ENCODE assay signal across 27 cellular contexts in the genomic region with DNA sequence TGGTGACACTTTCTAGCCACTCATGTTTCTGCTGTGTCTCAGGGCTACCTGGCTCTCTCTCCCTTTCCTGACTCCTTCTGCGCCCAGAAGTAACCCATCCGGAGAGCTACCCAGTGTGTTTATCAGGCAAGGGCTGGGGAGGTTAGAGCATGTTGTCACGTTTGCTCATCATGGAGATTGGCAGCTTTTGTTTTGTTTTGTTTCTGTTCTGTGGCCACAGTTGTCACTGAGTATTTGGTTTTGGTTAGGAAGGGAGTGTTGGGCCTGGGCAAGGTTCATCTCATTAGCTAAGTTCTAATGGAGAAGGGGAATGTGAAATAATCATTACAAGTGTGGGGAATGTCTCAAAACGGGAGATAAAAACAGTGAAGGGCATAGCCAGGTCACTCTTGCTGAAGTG.
"Had no signal": no experiment of that assay in that cellular context is flagged by ENCODE, and none has a peak within 500 bp of the region (broad histone marks: within the 10 kb centered on the region; RNA-seq: fewer than 3 reads in every experiment).

No MANE protein-coding gene starts in this region.

- H3K36me3 Mint-ChIP-seq: activated naive CD4-positive, alpha-beta T cell treated with anti-CD3 and anti-CD28 coated beads, Interleukin-2, amount 10 ng/mL, durations not matched to agents 7 days and 5 days; activated naive CD8-positive, alpha-beta T cell treated with anti-CD3 and anti-CD28 coated beads, Interleukin-2, amount 10 ng/mL, durations not matched to agents 7 days and 5 days had no signal

- DNase-seq: activated CD4-positive, alpha-beta memory T cell treated with anti-CD3 and anti-CD28 coated beads, Interleukin-2, amount 10 ng/mL, durations not matched to agents 7 days and 5 days; activated CD4-positive, alpha-beta T cell treated with anti-CD3 and anti-CD28 coated beads for 36 hours; activated CD4-positive, alpha-beta T cell treated with anti-CD3 and anti-CD28 coated beads, Interleukin-2, amount 50 U/mL, for 1 hour; activated gamma-delta T cell; activated naive CD4-positive, alpha-beta T cell treated with anti-CD3 and anti-CD28 coated beads, Interleukin-2, amount 10 ng/mL, durations not matched to agents 7 days and 5 days; activated naive CD8-positive, alpha-beta T cell treated with anti-CD3 and anti-CD28 coated beads, Interleukin-2, amount 10 ng/mL, durations not matched to agents 7 days and 5 days; activated T-cell treated with anti-CD3 and anti-CD28 coated beads for 4 hours; activated T-cell treated with anti-CD3 and anti-CD28 coated beads, Interleukin-2, amount 50 U/mL, for 48 hours; adrenal gland; anterior cingulate cortex; KG1; NCI-H1092; NCI-H1417; NCI-H1694; NCI-H2029; NCI-H2107; NCI-H510A treated with DMSO at 0.1 percent for 48 hours; NCI-H69; NK-92 treated with Interleukin-12 subunit alpha and Interleukin-12 subunit beta, amount 100 ng/mL, for 24 hours; OCI-M1; RPMI8226; T-helper 1 cell had no signal

- H3K4me1 ChIP-seq: adrenal gland had no signal

- H3K27ac Mint-ChIP-seq: activated CD4-positive, alpha-beta memory T cell treated with anti-CD3 and anti-CD28 coated beads, Interleukin-2, amount 10 ng/mL, durations not matched to agents 7 days and 5 days; activated CD4-positive, alpha-beta T cell treated with anti-CD3 and anti-CD28 coated beads for 36 hours; activated naive CD4-positive, alpha-beta T cell treated with anti-CD3 and anti-CD28 coated beads, Interleukin-2, amount 10 ng/mL, durations not matched to agents 7 days and 5 days; activated naive CD8-positive, alpha-beta T cell treated with anti-CD3 and anti-CD28 coated beads, Interleukin-2, amount 10 ng/mL, durations not matched to agents 7 days and 5 days; activated T-helper 17 cell treated with anti-CD3 and anti-CD28 coated beads, Interleukin-2, amount 50 U/mL, for 72 hours had no signal

- H3K27me3 ChIP-seq: adrenal gland had no signal

- ATAC-seq: activated CD4-positive, alpha-beta T cell treated with anti-CD3 and anti-CD28 coated beads for 36 hours; activated T-helper 17 cell treated with anti-CD3 and anti-CD28 coated beads, Interleukin-2, amount 50 U/mL, for 72 hours; Panc1; Right ventricle myocardium inferior had no signal

- H3K9me3 Mint-ChIP-seq: activated CD4-positive, alpha-beta memory T cell treated with anti-CD3 and anti-CD28 coated beads, Interleukin-2, amount 10 ng/mL, durations not matched to agents 7 days and 5 days; activated naive CD4-positive, alpha-beta T cell treated with anti-CD3 and anti-CD28 coated beads, Interleukin-2, amount 10 ng/mL, durations not matched to agents 7 days and 5 days; activated naive CD8-positive, alpha-beta T cell treated with anti-CD3 and anti-CD28 coated beads, Interleukin-2, amount 10 ng/mL, durations not matched to agents 7 days and 5 days; activated T-helper 17 cell treated with anti-CD3 and anti-CD28 coated beads, Interleukin-2, amount 50 U/mL, for 72 hours had no signal

- H3K4me1 Mint-ChIP-seq: activated CD4-positive, alpha-beta T cell treated with anti-CD3 and anti-CD28 coated beads for 36 hours; activated naive CD4-positive, alpha-beta T cell treated with anti-CD3 and anti-CD28 coated beads, Interleukin-2, amount 10 ng/mL, durations not matched to agents 7 days and 5 days; activated naive CD8-positive, alpha-beta T cell treated with anti-CD3 and anti-CD28 coated beads, Interleukin-2, amount 10 ng/mL, durations not matched to agents 7 days and 5 days; activated T-helper 17 cell treated with anti-CD3 and anti-CD28 coated beads, Interleukin-2, amount 50 U/mL, for 72 hours had no signal

- H3K4me3 ChIP-seq: adrenal gland, SK-N-MC had no signal

- H3K27me3 Mint-ChIP-seq: activated CD4-positive, alpha-beta memory T cell treated with anti-CD3 and anti-CD28 coated beads, Interleukin-2, amount 10 ng/mL, durations not matched to agents 7 days and 5 days; activated CD4-positive, alpha-beta T cell treated with anti-CD3 and anti-CD28 coated beads for 36 hours; activated naive CD4-positive, alpha-beta T cell treated with anti-CD3 and anti-CD28 coated beads, Interleukin-2, amount 10 ng/mL, durations not matched to agents 7 days and 5 days; activated naive CD8-positive, alpha-beta T cell treated with anti-CD3 and anti-CD28 coated beads, Interleukin-2, amount 10 ng/mL, durations not matched to agents 7 days and 5 days; activated T-helper 17 cell treated with anti-CD3 and anti-CD28 coated beads, Interleukin-2, amount 50 U/mL, for 72 hours had no signal

- H3K4me3 Mint-ChIP-seq: activated CD4-positive, alpha-beta memory T cell treated with anti-CD3 and anti-CD28 coated beads, Interleukin-2, amount 10 ng/mL, durations not matched to agents 7 days and 5 days; activated CD4-positive, alpha-beta T cell treated with anti-CD3 and anti-CD28 coated beads for 36 hours; activated naive CD4-positive, alpha-beta T cell treated with anti-CD3 and anti-CD28 coated beads, Interleukin-2, amount 10 ng/mL, durations not matched to agents 7 days and 5 days; activated naive CD8-positive, alpha-beta T cell treated with anti-CD3 and anti-CD28 coated beads, Interleukin-2, amount 10 ng/mL, durations not matched to agents 7 days and 5 days; activated T-helper 17 cell treated with anti-CD3 and anti-CD28 coated beads, Interleukin-2, amount 50 U/mL, for 72 hours had no signal

- H3K27ac ChIP-seq: adrenal gland, SK-N-MC, VCaP had no signal
